16 cellular contexts compared by ENCODE assay signal in genomic region chr9:111455638-111456037, GRCh38. TPM values are rescaled to one million over a fixed set of nuclear protein-coding genes. Genes with fewer than 3 reads are reported as not detected.
A peak's percentile ranks its signal among the peaks of the same experiment; 100 is the strongest.
DNase-seq lines count a peak whose midpoint lies in the region; ATAC-seq and TF ChIP-seq lines count a peak whose summit lies in the region.
"Had no signal": no experiment of that assay in that cellular context is flagged by ENCODE, and none has a peak within 500 bp of the region (broad histone marks: within the 10 kb centered on the region; RNA-seq: fewer than 3 reads in every experiment).

No MANE protein-coding gene starts in this region.

- no peak overlapping the region for H3K4me3 ChIP-seq in parathyroid adenoma (ENCODE audit: low read depth, low read length)
- H3K4me3 ChIP-seq in gastrocnemius medialis, result no peak overlapping the region
- H3K4me3 ChIP-seq in transverse colon, result no peak overlapping the region
- H3K4me3 ChIP-seq: GM23338 had no signal

- TF ChIP-seq CTCF in VCaP (conservative IDR thresholded peaks at IDR 0.05) (no peak), parathyroid adenoma (IDR thresholded peaks at IDR 0.05) (no peak), gastrocnemius medialis (IDR thresholded peaks at IDR 0.05 in 4 of 5, conservative IDR thresholded peaks at IDR 0.05 in 1 of 5) (no peak), transverse colon (IDR thresholded peaks at IDR 0.05) (no peak)

- peaks cover 36% of the 10 kb centered on the region for H3K4me1 Mint-ChIP-seq in activated T-helper 17 cell treated with anti-CD3 and anti-CD28 coated beads, Interleukin-2, amount 50 U/mL, for 72 hours

- H3K4me1 ChIP-seq in parathyroid adenoma (peaks cover 15% of the 10 kb centered on the region), gastrocnemius medialis (peaks cover 85 to 99% of the 10 kb centered on the region in 2 donors), transverse colon (peaks cover 5 to 51% (median 26%) of the 10 kb centered on the region in 4 donors)

- H3K36me3 Mint-ChIP-seq in activated T-helper 17 cell treated with anti-CD3 and anti-CD28 coated beads, Interleukin-2, amount 50 U/mL, for 72 hours (ENCODE audit: low read depth), result peaks cover 13% of the 10 kb centered on the region

- WGBS in transverse colon (ENCODE audit: low coverage in 1 of 2), 2 donors, result 95 to 100% methylated on average over 2 of the region's 2 CpGs

- H3K79me2 ChIP-seq in parathyroid adenoma, result peaks cover 7% of the 10 kb centered on the region

- TF ChIP-seq EP300 in transverse colon (IDR thresholded peaks at IDR 0.05; ENCODE audit: low read depth), result no peak

- no peaks in the 10 kb centered on the region for H3K36me3 ChIP-seq in parathyroid adenoma (ENCODE audit: control insufficient read depth, insufficient read depth, low read length)
- H3K36me3 ChIP-seq in gastrocnemius medialis, result no peaks in the 10 kb centered on the region
- no peaks in the 10 kb centered on the region for H3K36me3 ChIP-seq in transverse colon

- no peak for DNase-seq in gastrocnemius medialis
- DNase-seq in transverse colon, result no peak
- no peak for DNase-seq in DMS114 treated with DMSO at 0.1 percent for 48 hours (lab: John Stamatoyannopoulos, UW; ENCODE audit: unreplicated experiment)
- DNase-seq: C1 segment of cervical spinal cord; Calu3; CD4-positive, alpha-beta memory T cell; COR-L47; DMS153; DND-41; H9 had no signal

- H3K27ac ChIP-seq in VCaP (peak overlapping the region; percentile 89), parathyroid adenoma (no peak overlapping the region), gastrocnemius medialis (peak overlapping the region; percentile 65 to 87 (median 80)), transverse colon (no peak overlapping the region)

- intact Hi-C loops in gastrocnemius medialis (cut with DNase I; ENCODE audit: low total_unique reads) (no loop called here), transverse colon (cut with DNase I; ENCODE audit: low total_unique reads) (no loop called here)

- H3K9ac ChIP-seq in parathyroid adenoma, result no peak overlapping the region

- H3K4me2 ChIP-seq in parathyroid adenoma (ENCODE audit: low read length), result peak overlapping the region; percentile 16
- H3K4me2 ChIP-seq: GM23338 had no signal

- H3K4me3 Mint-ChIP-seq in activated T-helper 17 cell treated with anti-CD3 and anti-CD28 coated beads, Interleukin-2, amount 50 U/mL, for 72 hours, result no peak overlapping the region
- H3K4me3 Mint-ChIP-seq: CD4-positive, alpha-beta memory T cell; GM23338; H9 had no signal

- H3K27me3 ChIP-seq in parathyroid adenoma (ENCODE audit: control insufficient read depth, insufficient read depth, low read length), result no peaks in the 10 kb centered on the region
- no peaks in the 10 kb centered on the region for H3K27me3 ChIP-seq in gastrocnemius medialis
- H3K27me3 ChIP-seq in transverse colon, result no peaks in the 10 kb centered on the region

- no peak overlapping the region for H2AFZ ChIP-seq in parathyroid adenoma
- H2AFZ ChIP-seq: GM23338 had no signal

- peak overlapping the region; percentile 58 for H3K27ac Mint-ChIP-seq in activated T-helper 17 cell treated with anti-CD3 and anti-CD28 coated beads, Interleukin-2, amount 50 U/mL, for 72 hours
- H3K27ac Mint-ChIP-seq: GM23338, H9 had no signal

- TF ChIP-seq POLR2A in gastrocnemius medialis (IDR thresholded peaks at IDR 0.05) (no peak), transverse colon (IDR thresholded peaks at IDR 0.05) (no peak)

- H3K27me3 Mint-ChIP-seq in activated T-helper 17 cell treated with anti-CD3 and anti-CD28 coated beads, Interleukin-2, amount 50 U/mL, for 72 hours, result no peaks in the 10 kb centered on the region
- H3K27me3 Mint-ChIP-seq: CD4-positive, alpha-beta memory T cell had no signal

- H3K9me3 Mint-ChIP-seq in activated T-helper 17 cell treated with anti-CD3 and anti-CD28 coated beads, Interleukin-2, amount 50 U/mL, for 72 hours, result no peaks in the 10 kb centered on the region
- H3K9me3 Mint-ChIP-seq: GM23338, H9 had no signal

- ATAC-seq in activated T-helper 17 cell treated with anti-CD3 and anti-CD28 coated beads, Interleukin-2, amount 50 U/mL, for 72 hours (replicated peaks), result no peak
- ATAC-seq in gastrocnemius medialis (peak; percentile 54 to 76), HG03378 (IDR thresholded peaks at IDR 0.05; ENCODE audit: unreplicated experiment) (no peak)
- ATAC-seq: GM23338, HCT116 had no signal

- no peaks in the 10 kb centered on the region for H3K9me3 ChIP-seq in parathyroid adenoma (ENCODE audit: control insufficient read depth, low read length)
- H3K9me3 ChIP-seq in gastrocnemius medialis, result no peaks in the 10 kb centered on the region
- no peaks in the 10 kb centered on the region for H3K9me3 ChIP-seq in transverse colon

- in situ Hi-C loops in gastrocnemius medialis (cut with MboI; ENCODE audit: low sequenced_read_pairs in 4 of 4) (no loop called here), transverse colon (cut with MboI; ENCODE audit: low pct_ligation_motif_present in 1 of 4, low pct_unique_long_range_greater_than_20kb in 1 of 4, low sequenced_read_pairs in 3 of 4) (no loop called here)

RNA-seq across cellular contexts. Expression of gene ECPAS, which starts 28.5 kb away (rescaled TPM):
- 100 to 1,000 TPM in 1 of 2 donors, 10 to 100 TPM in 1; 77.4 to 103 TPM for total RNA-seq in activated T-helper 17 cell treated with anti-CD3 and anti-CD28 coated beads, Interleukin-2, amount 50 U/mL, for 72 hours
- total RNA-seq in gastrocnemius medialis (100 to 1,000 TPM; 320 to 509 (median 424) TPM), transverse colon (10 to 100 TPM; 69.2 to 88.8 (median 77.0) TPM)

Comparison
In these comparisons a context has a peak if more than half of its experiments do, and no peak if none do; other contexts are left out.
1. H3K27ac ChIP-seq: peak in VCaP (single experiment) and gastrocnemius medialis (4 of 4); none in parathyroid adenoma (single experiment) and transverse colon (0 of 4).
2. ATAC-seq: peak in gastrocnemius medialis (2 of 2); none in activated T-helper 17 cell treated with anti-CD3 and anti-CD28 coated beads, Interleukin-2, amount 50 U/mL, for 72 hours (single experiment) and HG03378 (single experiment).